Comparison of ENCODE assay signal across 13 cellular contexts in genomic region chr18:80126797-80127196, GRCh38.
"Had no signal": no experiment of that assay in that cellular context is flagged by ENCODE, and none has a peak within 500 bp of the region (broad histone marks: within the 10 kb centered on the region; RNA-seq: fewer than 3 reads in every experiment).

No MANE protein-coding gene starts in this region.

- DNase-seq: activated CD4-positive, alpha-beta T cell treated with anti-CD3 and anti-CD28 coated beads, Interleukin-2, amount 10 ng/mL, durations not matched to agents 24 days and 14 days; aorta; cerebellar nuclear complex; head of caudate nucleus; ovary; SJCRH30; upper lobe of right lung had no signal

- H3K4me1 ChIP-seq: SJCRH30, upper lobe of right lung had no signal

- H3K27ac ChIP-seq: neural progenitor cell, ovary, SJCRH30, thoracic aorta, upper lobe of right lung had no signal

- H3K9ac ChIP-seq: neural progenitor cell had no signal

- H3K4me3 ChIP-seq: neural progenitor cell, ovary, SJCRH30, thoracic aorta, upper lobe of right lung had no signal

- ATAC-seq: sciatic nerve, upper lobe of right lung, WTC11 had no signal

- H3K27me3 Mint-ChIP-seq: activated CD4-positive, alpha-beta T cell treated with anti-CD3 and anti-CD28 coated beads, Interleukin-2, amount 10 ng/mL, durations not matched to agents 24 days and 14 days; dendritic cell treated with granulocyte-macrophage colony-stimulating factor and Interleukin-4, amounts not matched to agents 40 ng/mL and 50 ng/mL, for 4 days had no signal

- H3K9me3 ChIP-seq: ovary, SJCRH30, thoracic aorta, upper lobe of right lung had no signal

- H3K4me3 Mint-ChIP-seq: activated CD4-positive, alpha-beta T cell treated with anti-CD3 and anti-CD28 coated beads, Interleukin-2, amount 10 ng/mL, durations not matched to agents 24 days and 14 days; activated T-helper 1 cell treated with anti-CD3 and anti-CD28 coated beads, Interleukin-12 subunit alpha, Interleukin-12 subunit beta, Interleukin-2, Interleukin-4 antibody, amounts not matched to agents 30 ng/mL and 10 ng/mL and 1 ng/mL, durations not matched to agents 14 hours and 24 hours and 36 hours; dendritic cell treated with granulocyte-macrophage colony-stimulating factor and Interleukin-4, amounts not matched to agents 40 ng/mL and 50 ng/mL, for 4 days; neural progenitor cell; WTC11 had no signal

- H3K4me2 ChIP-seq: neural progenitor cell had no signal

- H3K27ac Mint-ChIP-seq: activated CD4-positive, alpha-beta T cell treated with anti-CD3 and anti-CD28 coated beads, Interleukin-2, amount 10 ng/mL, durations not matched to agents 24 days and 14 days; activated T-helper 1 cell treated with anti-CD3 and anti-CD28 coated beads, Interleukin-12 subunit alpha, Interleukin-12 subunit beta, Interleukin-2, Interleukin-4 antibody, amounts not matched to agents 30 ng/mL and 10 ng/mL and 1 ng/mL, durations not matched to agents 14 hours and 24 hours and 36 hours; dendritic cell treated with granulocyte-macrophage colony-stimulating factor and Interleukin-4, amounts not matched to agents 40 ng/mL and 50 ng/mL, for 4 days; neural progenitor cell; WTC11 had no signal

- H3K27me3 ChIP-seq: neural progenitor cell, ovary, SJCRH30, upper lobe of right lung had no signal

- H3K9me3 Mint-ChIP-seq: activated CD4-positive, alpha-beta T cell treated with anti-CD3 and anti-CD28 coated beads, Interleukin-2, amount 10 ng/mL, durations not matched to agents 24 days and 14 days; activated T-helper 1 cell treated with anti-CD3 and anti-CD28 coated beads, Interleukin-12 subunit alpha, Interleukin-12 subunit beta, Interleukin-2, Interleukin-4 antibody, amounts not matched to agents 30 ng/mL and 10 ng/mL and 1 ng/mL, durations not matched to agents 14 hours and 24 hours and 36 hours; dendritic cell treated with granulocyte-macrophage colony-stimulating factor and Interleukin-4, amounts not matched to agents 40 ng/mL and 50 ng/mL, for 4 days; WTC11 had no signal

- H3K36me3 ChIP-seq: ovary, upper lobe of right lung had no signal
